In the genomic region with DNA sequence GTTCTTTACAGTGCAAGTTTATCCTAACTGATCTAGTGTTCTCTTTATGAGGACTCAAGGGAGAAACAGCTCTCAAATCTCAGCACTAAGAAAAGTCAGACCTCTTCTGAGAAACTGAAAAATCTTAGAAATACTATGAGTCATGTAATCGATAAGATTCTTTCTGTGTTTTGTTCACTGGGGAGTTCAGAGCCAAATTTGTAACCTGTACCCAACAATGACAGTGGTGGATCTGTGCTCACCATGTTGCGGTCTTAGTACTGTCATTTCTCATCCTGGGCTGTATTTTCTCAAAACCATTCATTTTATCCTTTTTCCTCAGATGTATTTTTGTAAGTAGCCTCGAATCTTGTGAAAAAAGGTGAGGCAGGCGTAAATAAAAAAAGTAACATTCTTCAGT, we compare ENCODE assay signal across 7 cellular contexts.
"Had no signal": no experiment of that assay in that cellular context is flagged by ENCODE, and none has a peak within 500 bp of the region (broad histone marks: within the 10 kb centered on the region; RNA-seq: fewer than 3 reads in every experiment).

No MANE protein-coding gene starts in this region.

- H3K4me3 ChIP-seq: GM23248, K562 had no signal

- H3K4me3 Mint-ChIP-seq: H9 had no signal

- DNase-seq: GM23248, GOT3, H9, HCEC 1CT, IMR-90, KG1 had no signal

- H3K27ac Mint-ChIP-seq: H9 had no signal

- H3K9ac ChIP-seq: GM23248 had no signal

- ATAC-seq: K562 had no signal

- H3K27ac ChIP-seq: GM23248 had no signal
